In genomic region chr2:196380575-196380974, GRCh38 we compare ENCODE assay signal across 30 cellular contexts.
"Had no signal": no experiment of that assay in that cellular context is flagged by ENCODE, and none has a peak within 500 bp of the region (broad histone marks: within the 10 kb centered on the region; RNA-seq: fewer than 3 reads in every experiment).

No MANE protein-coding gene starts in this region.

- H3K4me3 ChIP-seq: esophagus muscularis mucosa, lower lobe of right lung, sigmoid colon, upper lobe of left lung, vagina had no signal

- H3K27me3 Mint-ChIP-seq: activated CD4-positive, alpha-beta T cell treated with anti-CD3 and anti-CD28 coated beads, Interleukin-2, amount 10 ng/mL, durations not matched to agents 7 days and 5 days; stimulated activated naive CD8-positive, alpha-beta T cell treated with anti-CD3 and anti-CD28 coated beads, Interleukin-15, amount 100 ng/mL, for 72 hours had no signal

- H3K9me3 Mint-ChIP-seq: activated CD4-positive, alpha-beta T cell treated with anti-CD3 and anti-CD28 coated beads, Interleukin-2, amount 10 ng/mL, durations not matched to agents 7 days and 5 days; activated CD8-positive, alpha-beta T cell treated with anti-CD3 and anti-CD28 coated beads for 36 hours; activated T-cell treated with anti-CD3 and anti-CD28 coated beads, Interleukin-2, amount 50 U/mL, for 4 hours; activated T-helper 17 cell treated with anti-CD3 and anti-CD28 coated beads, Interleukin-2, amount 50 U/mL, for 72 hours; natural killer cell treated with Interleukin-12 subunit alpha and Interleukin-12 subunit beta and Interleukin-15 and Interleukin-18, amount 100 ng/mL, for 72 hours; stimulated activated memory B cell treated with anti-CD40 and anti-IgM and Interleukin-4, amounts not matched to agents 10 μg/mL and 1 μg/mL and 100 μg/mL, for 72 hours; stimulated activated naive CD8-positive, alpha-beta T cell treated with anti-CD3 and anti-CD28 coated beads, Interleukin-15, amount 100 ng/mL, for 72 hours; WTC11 had no signal

- H3K27ac Mint-ChIP-seq: activated CD4-positive, alpha-beta T cell treated with anti-CD3 and anti-CD28 coated beads, Interleukin-2, amount 10 ng/mL, durations not matched to agents 7 days and 5 days; activated CD8-positive, alpha-beta T cell treated with anti-CD3 and anti-CD28 coated beads for 36 hours; activated T-helper 17 cell treated with anti-CD3 and anti-CD28 coated beads, Interleukin-2, amount 50 U/mL, for 72 hours; natural killer cell treated with Interleukin-12 subunit alpha and Interleukin-12 subunit beta and Interleukin-15 and Interleukin-18, amount 100 ng/mL, for 72 hours; stimulated activated memory B cell treated with anti-CD40 and anti-IgM and Interleukin-4, amounts not matched to agents 10 μg/mL and 1 μg/mL and 100 μg/mL, for 72 hours; stimulated activated naive CD8-positive, alpha-beta T cell treated with anti-CD3 and anti-CD28 coated beads, Interleukin-15, amount 100 ng/mL, for 72 hours; T-helper 17 cell; WTC11 had no signal

- H3K4me3 Mint-ChIP-seq: activated CD4-positive, alpha-beta T cell treated with anti-CD3 and anti-CD28 coated beads, Interleukin-2, amount 10 ng/mL, durations not matched to agents 7 days and 5 days; activated CD8-positive, alpha-beta T cell treated with anti-CD3 and anti-CD28 coated beads for 36 hours; activated T-cell treated with anti-CD3 and anti-CD28 coated beads, Interleukin-2, amount 50 U/mL, for 4 hours; activated T-helper 17 cell treated with anti-CD3 and anti-CD28 coated beads, Interleukin-2, amount 50 U/mL, for 72 hours; natural killer cell treated with Interleukin-12 subunit alpha and Interleukin-12 subunit beta and Interleukin-15 and Interleukin-18, amount 100 ng/mL, for 72 hours; stimulated activated memory B cell treated with anti-CD40 and anti-IgM and Interleukin-4, amounts not matched to agents 10 μg/mL and 1 μg/mL and 100 μg/mL, for 72 hours; stimulated activated naive CD8-positive, alpha-beta T cell treated with anti-CD3 and anti-CD28 coated beads, Interleukin-15, amount 100 ng/mL, for 72 hours; T-helper 17 cell; WTC11 had no signal

- H3K27me3 ChIP-seq: brain microvascular endothelial cell, esophagus muscularis mucosa, sigmoid colon, upper lobe of left lung, vagina had no signal

- ATAC-seq: activated CD8-positive, alpha-beta T cell treated with anti-CD3 and anti-CD28 coated beads for 36 hours; activated T-cell treated with anti-CD3 and anti-CD28 coated beads, Interleukin-2, amount 50 U/mL, for 4 hours; activated T-helper 17 cell treated with anti-CD3 and anti-CD28 coated beads, Interleukin-2, amount 50 U/mL, for 72 hours; lower lobe of right lung; stimulated activated memory B cell treated with anti-CD40 and anti-IgM and Interleukin-4, amounts not matched to agents 10 μg/mL and 1 μg/mL and 100 μg/mL, for 72 hours; stimulated activated naive CD8-positive, alpha-beta T cell treated with anti-CD3 and anti-CD28 coated beads, Interleukin-15, amount 100 ng/mL, for 72 hours; T-helper 17 cell; WTC11 had no signal

- H3K36me3 ChIP-seq: brain microvascular endothelial cell, esophagus muscularis mucosa, lower lobe of right lung, sigmoid colon, upper lobe of left lung, vagina had no signal

- H3K4me1 ChIP-seq: lower lobe of right lung, vagina had no signal

- H3K9me3 ChIP-seq: esophagus muscularis mucosa, lower lobe of right lung, sigmoid colon, upper lobe of left lung, vagina had no signal

- H3K4me1 Mint-ChIP-seq: activated CD4-positive, alpha-beta T cell treated with anti-CD3 and anti-CD28 coated beads, Interleukin-2, amount 10 ng/mL, durations not matched to agents 7 days and 5 days; WTC11 had no signal

- DNase-seq: activated CD4-positive, alpha-beta T cell treated with anti-CD3 and anti-CD28 coated beads for 1 hour; activated CD4-positive, alpha-beta T cell treated with anti-CD3 and anti-CD28 coated beads, Interleukin-2, amount 10 ng/mL, durations not matched to agents 7 days and 5 days; activated CD8-positive, alpha-beta T cell treated with anti-CD3 and anti-CD28 coated beads for 36 hours; activated gamma-delta T cell treated with Interleukin-2 at 50 U/mL for 16 hours; activated naive CD4-positive, alpha-beta T cell treated with anti-CD3 and anti-CD28 coated beads, Interleukin-2, amount 50 U/mL, for 16 hours; activated T-cell treated with anti-CD3 and anti-CD28 coated beads, Interleukin-2, amount 50 U/mL, for 4 hours; amniotic stem cell; brain microvascular endothelial cell; caudate nucleus; dermis blood vessel endothelial cell; effector CD4-positive, alpha-beta T cell; glutamatergic neuron; hippocampal formation; kidney; lower lobe of right lung; mesenchymal stem cell; sigmoid colon; small intestine; stimulated activated CD4-positive, alpha-beta T cell treated with anti-CD3 and anti-CD28 coated beads, Interleukin-4, amount 100 ng/mL, for 24 hours; stimulated activated naive CD8-positive, alpha-beta T cell treated with anti-CD3 and anti-CD28 coated beads, Interleukin-15, amount 100 ng/mL, for 72 hours; substantia nigra; T-helper 17 cell; T1000; upper lobe of left lung had no signal

- H3K36me3 Mint-ChIP-seq: natural killer cell treated with Interleukin-12 subunit alpha and Interleukin-12 subunit beta and Interleukin-15 and Interleukin-18, amount 100 ng/mL, for 72 hours; stimulated activated memory B cell treated with anti-CD40 and anti-IgM and Interleukin-4, amounts not matched to agents 10 μg/mL and 1 μg/mL and 100 μg/mL, for 72 hours; WTC11 had no signal

- H3K27ac ChIP-seq: brain microvascular endothelial cell, esophagus muscularis mucosa, lower lobe of right lung, sigmoid colon, vagina had no signal
